In genomic region chr5:53560506-53561191, GRCh38 we compare ENCODE assay signal across 1 cellular context.
TF ChIP-seq lines count a peak whose summit lies in the region.

TSS of gene NDUFS4 (plus strand) at chr5:53560639. CDS start at chr5:53560663, 24 bp downstream.

TF ChIP-seq in HepG2, 621 proteins besides CTCF, POLR2A, EP300 and RAD21 (continued from another document and continues in another):
- TF ChIP-seq FUBP1 (CRISPR knock-in tag; IDR thresholded peaks at IDR 0.05; ENCODE audit: borderline replicate concordance) (0 out of 2 replicates have a peak, but pooled peaks have one; percentile 34), SPEN (CRISPR knock-in tag; IDR thresholded peaks at IDR 0.05; ENCODE audit: low read depth) (peak; percentile 84), PHF8 (CRISPR knock-in tag; IDR thresholded peaks at IDR 0.05) (peak; percentile 91), FOXA1 (IDR thresholded peaks at IDR 0.05) (no peak), FOXA1 (CRISPR knock-in tag; IDR thresholded peaks at IDR 0.05) (peak; percentile 26; the same call in 1 of the 2 replicates), ARID5B (CRISPR knock-in tag; IDR thresholded peaks at IDR 0.05) (peak; percentile 77), ZNF780A (CRISPR knock-in tag; IDR thresholded peaks at IDR 0.05) (0 out of 2 replicates have a peak, but pooled peaks have one; percentile 68), RFX1 (IDR thresholded peaks at IDR 0.05) (no peak), GTF2F1 (IDR thresholded peaks at IDR 0.05; ENCODE audit: low read length) (no peak), NAIF1 (CRISPR knock-in tag; IDR thresholded peaks at IDR 0.05; ENCODE audit: borderline replicate concordance) (no peak), ZBTB46 (CRISPR knock-in tag; IDR thresholded peaks at IDR 0.05; ENCODE audit: borderline replicate concordance) (no peak), ISX (CRISPR knock-in tag; conservative IDR thresholded peaks at IDR 0.05) (no peak), AKNA (CRISPR knock-in tag; IDR thresholded peaks at IDR 0.05; ENCODE audit: borderline replicate concordance) (no peak), ZNF660 (CRISPR knock-in tag; IDR thresholded peaks at IDR 0.05; ENCODE audit: borderline replicate concordance, low read depth) (no peak), DPF2 (CRISPR knock-in tag; IDR thresholded peaks at IDR 0.05; ENCODE audit: borderline replicate concordance, low read depth) (no peak), ZNF557 (CRISPR knock-in tag; IDR thresholded peaks at IDR 0.05) (0 out of 2 replicates have a peak, but pooled peaks have one; percentile 44), PAXIP1 (CRISPR knock-in tag; conservative IDR thresholded peaks at IDR 0.05) (peak; percentile 51; the same call in 1 of the 2 replicates), SMARCC2 (IDR thresholded peaks at IDR 0.05) (no peak), ZNF879 (CRISPR knock-in tag; IDR thresholded peaks at IDR 0.05) (no peak), NBN (conservative IDR thresholded peaks at IDR 0.05) (no peak), IRX3 (CRISPR knock-in tag; IDR thresholded peaks at IDR 0.05; ENCODE audit: borderline replicate concordance, low read depth) (peak; percentile 65; the same call in 1 of the 2 replicates), SP2 (CRISPR knock-in tag; IDR thresholded peaks at IDR 0.05) (no peak), NR1H2 (CRISPR knock-in tag; IDR thresholded peaks at IDR 0.05; ENCODE audit: borderline replicate concordance, low read depth) (no peak), EZH2 (conservative IDR thresholded peaks at IDR 0.05; ENCODE audit: low read depth, low read length) (no peak), POGK (CRISPR knock-in tag; conservative IDR thresholded peaks at IDR 0.05) (peak; percentile 41; the same call in 1 of the 2 replicates), TGIF2 (CRISPR knock-in tag; IDR thresholded peaks at IDR 0.05) (peak; percentile 53; the same call in 1 of the 2 replicates), TCF7L2 (IDR thresholded peaks at IDR 0.05; ENCODE audit: low read depth, low read length) (no peak), ZNF329 (CRISPR knock-in tag; IDR thresholded peaks at IDR 0.05; ENCODE audit: low read depth) (no peak), ZNF740 (CRISPR knock-in tag; IDR thresholded peaks at IDR 0.05) (no peak)
